Comparison of ENCODE assay signal across 10 cellular contexts in genomic region chr11:83087035-83087434, GRCh38. TPM values are rescaled to one million over a fixed set of nuclear protein-coding genes. Genes with fewer than 3 reads are reported as not detected.
DNase-seq lines count a peak whose midpoint lies in the region; ATAC-seq, FAIRE-seq and TF ChIP-seq lines count a peak whose summit lies in the region.
"Had no signal": no experiment of that assay in that cellular context is flagged by ENCODE, and none has a peak within 500 bp of the region (broad histone marks: within the 10 kb centered on the region; RNA-seq: fewer than 3 reads in every experiment).

No MANE protein-coding gene starts in this region.

- H3K79me2 ChIP-seq in OCI-LY3 (ENCODE audit: low read length) = no peaks in the 10 kb centered on the region

- BruUV-seq in A673 (replicated peaks; lab: Mats Ljungman, UMichigan) = no TSS peak

- H3K4me1 ChIP-seq in A673 (ENCODE audit: insufficient read depth, low read length, poor library complexity, severe bottlenecking) = no peaks in the 10 kb centered on the region
- peaks cover 7% of the 10 kb centered on the region; the same call in 1 of the 2 replicates for H3K4me1 ChIP-seq in OCI-LY3 (ENCODE audit: low read length)

- no peaks in the 10 kb centered on the region for H3K9me3 Mint-ChIP-seq in nephron progenitor cell
- H3K9me3 Mint-ChIP-seq: activated T-helper 2 cell treated with anti-CD3 and anti-CD28 coated beads, Interferon-gamma antibody, Interleukin-2, Interleukin-4, amounts not matched to agents 10 μg/mL and 5 μg/mL and 100 μg/mL, durations not matched to agents 14 hours and 24 hours and 36 hours had no signal

- no peak overlapping the region for H3K27ac Mint-ChIP-seq in nephron progenitor cell
- H3K27ac Mint-ChIP-seq: activated T-helper 2 cell treated with anti-CD3 and anti-CD28 coated beads, Interferon-gamma antibody, Interleukin-2, Interleukin-4, amounts not matched to agents 10 μg/mL and 5 μg/mL and 100 μg/mL, durations not matched to agents 14 hours and 24 hours and 36 hours had no signal

- TF ChIP-seq POLR2A in H54 (IDR thresholded peaks at IDR 0.05; ENCODE audit: low read depth, low read length) = no peak

- no peaks in the 10 kb centered on the region for H3K9me3 ChIP-seq in A673 (ENCODE audit: low read depth, low read length, poor library complexity, severe bottlenecking)
- H3K9me3 ChIP-seq in OCI-LY3 (ENCODE audit: insufficient read depth, low read length) = no peaks in the 10 kb centered on the region

- peak; percentile 31; the same call in 1 of the 2 replicates for TF ChIP-seq CTCF in A673 (conservative IDR thresholded peaks at IDR 0.05; ENCODE audit: low read depth, low read length)
- TF ChIP-seq CTCF in OCI-LY3 (IDR thresholded peaks at IDR 0.05; ENCODE audit: low read depth, low read length) = peak; percentile 51
- peak; percentile 7 for TF ChIP-seq CTCF in fibroblast of mammary gland (conservative IDR thresholded peaks at IDR 0.05; ENCODE audit: control insufficient read depth, insufficient read depth, low read depth, low read length)
- no peak for TF ChIP-seq CTCF in nephron progenitor cell (IDR thresholded peaks at IDR 0.05)

- no peaks in the 10 kb centered on the region for H3K27me3 Mint-ChIP-seq in nephron progenitor cell (ENCODE audit: low read depth, poor library complexity)

- FAIRE-seq in H54 (lab: Jason Lieb, UNC) (peak; percentile 36), urothelium cell line (lab: Jason Lieb, UNC) (no peak)

- H2AFZ ChIP-seq in OCI-LY3 (ENCODE audit: low read depth, low read length) = no peak overlapping the region

- peaks cover 4% of the 10 kb centered on the region for H3K36me3 Mint-ChIP-seq in nephron progenitor cell (ENCODE audit: low read depth)

- H3K4me3 ChIP-seq in A673 (ENCODE audit: low read depth, low read length, poor library complexity, severe bottlenecking) = no peak overlapping the region
- no peak overlapping the region for H3K4me3 ChIP-seq in OCI-LY3 (ENCODE audit: low read length)
- H3K4me3 ChIP-seq in fibroblast of mammary gland (ENCODE audit: control insufficient read depth, low read depth, low read length) = no peak overlapping the region

- H4K20me1 ChIP-seq in OCI-LY3 (ENCODE audit: insufficient read depth, low read length) = no peaks in the 10 kb centered on the region

- H3K9ac ChIP-seq in OCI-LY3 (ENCODE audit: low read length) = no peak overlapping the region

- DNase-seq in A673 (ENCODE audit: low spot score) = peak; percentile 23
- no peak for DNase-seq in H54 (ENCODE audit: insufficient read length, low spot score)
- DNase-seq in fibroblast of mammary gland (ENCODE audit: low read depth) = peak; percentile 28
- no peak for DNase-seq in nephron progenitor cell
- no peak for DNase-seq in urothelium cell line (ENCODE audit: low spot score)
- no peak for DNase-seq in mucosa of gallbladder (ENCODE audit: low spot score)
- DNase-seq: head of caudate nucleus had no signal

- H3K4me1 Mint-ChIP-seq in nephron progenitor cell = peaks cover 2% of the 10 kb centered on the region

- intact Hi-C loops in A673 (cut with micrococcal nuclease; ENCODE audit: unreplicated experiment) = loop anchor here (10.0 kb wide), 1 partner anchor 728 kb away; no protein-coding TSS in a partner anchor

- H3K27ac ChIP-seq in A673 (ENCODE audit: low read depth, low read length, poor library complexity, severe bottlenecking) (no peak overlapping the region), OCI-LY3 (ENCODE audit: low read length) (no peak overlapping the region)

- no peak overlapping the region for H3K4me2 ChIP-seq in OCI-LY3 (ENCODE audit: low read length)

- H3K4me3 Mint-ChIP-seq in nephron progenitor cell = no peak overlapping the region

- H3K36me3 ChIP-seq in A673 (ENCODE audit: insufficient read depth, low read length, poor library complexity, severe bottlenecking) (no peaks in the 10 kb centered on the region), OCI-LY3 (replicated peaks; ENCODE audit: low read depth, low read length) (no peaks in the 10 kb centered on the region)

- CTCF ChIA-PET in A673 (lab: Charles Lee) = no interaction called here

- no peak for ATAC-seq in GM21529 (IDR thresholded peaks at IDR 0.05; ENCODE audit: unreplicated experiment)

- H3K27me3 ChIP-seq in A673 (replicated peaks; ENCODE audit: insufficient read depth, low read depth, low read length, poor library complexity) (no peaks in the 10 kb centered on the region), OCI-LY3 (ENCODE audit: low read depth, low read length) (no peaks in the 10 kb centered on the region)

- POLR2A ChIA-PET in A673 (lab: Charles Lee; ENCODE audit: low non-redundant PET) = no interaction called here

RNA-seq across cellular contexts. Expression of gene RAB30, which starts 15.3 kb away (rescaled TPM):
- total RNA-seq in A673 (2021) (11.6 and 15.0 TPM in 2 replicates), mucosa of gallbladder (13.6 TPM)

Comparison
In these comparisons a context has a peak if more than half of its experiments do, and no peak if none do; other contexts are left out.
1. DNase-seq: peak in A673 (single experiment) and fibroblast of mammary gland (single experiment); none in H54 (single experiment), nephron progenitor cell (single experiment), urothelium cell line (single experiment) and mucosa of gallbladder (single experiment).